Comparison of ENCODE assay signal across 1 cellular context in the genomic region with DNA sequence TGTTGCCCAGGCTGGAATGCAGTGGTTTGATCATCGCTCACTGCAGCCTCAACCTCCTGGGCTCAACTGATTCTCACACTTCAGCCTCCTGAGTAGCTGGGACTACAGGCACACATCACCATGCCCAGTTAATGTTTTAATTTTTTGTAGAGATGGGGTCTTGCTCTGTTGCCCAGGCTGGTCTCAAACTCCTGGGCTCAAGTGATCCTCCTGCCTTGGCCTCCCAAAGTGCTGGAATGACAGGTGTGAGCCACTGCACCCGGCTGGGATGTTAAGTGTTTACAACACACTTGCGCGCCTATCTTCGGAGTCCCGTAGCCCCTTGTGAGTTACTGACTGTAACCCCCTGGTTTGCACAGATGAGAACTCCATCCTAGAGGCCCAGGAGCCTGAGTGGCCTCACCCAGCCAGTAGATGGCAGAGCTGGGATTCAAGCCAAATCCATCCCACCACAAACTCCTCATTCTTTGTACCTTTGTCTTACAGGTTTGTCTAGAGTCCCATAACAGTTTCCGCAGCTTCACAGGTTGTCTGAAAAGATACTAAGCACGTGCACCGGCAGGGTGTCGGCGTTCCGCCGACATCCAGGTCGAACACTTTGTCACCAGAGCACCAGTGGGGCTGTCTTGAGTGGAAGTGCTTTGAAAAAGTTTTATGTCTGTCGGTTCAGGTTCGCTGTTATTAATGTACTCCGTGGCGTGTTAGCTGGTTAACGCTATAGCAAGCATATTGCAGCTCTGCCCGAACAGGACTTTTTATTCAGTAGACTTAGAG.
TF ChIP-seq lines count a peak whose summit lies in the region.

No MANE protein-coding gene starts in this region.

TF ChIP-seq in SK-N-SH treated with all-trans-retinoic acid at 6 μM for 48 hours, 23 proteins besides CTCF, POLR2A, EP300 and RAD21 (continued from another document):
- TF ChIP-seq, protein P1, sequence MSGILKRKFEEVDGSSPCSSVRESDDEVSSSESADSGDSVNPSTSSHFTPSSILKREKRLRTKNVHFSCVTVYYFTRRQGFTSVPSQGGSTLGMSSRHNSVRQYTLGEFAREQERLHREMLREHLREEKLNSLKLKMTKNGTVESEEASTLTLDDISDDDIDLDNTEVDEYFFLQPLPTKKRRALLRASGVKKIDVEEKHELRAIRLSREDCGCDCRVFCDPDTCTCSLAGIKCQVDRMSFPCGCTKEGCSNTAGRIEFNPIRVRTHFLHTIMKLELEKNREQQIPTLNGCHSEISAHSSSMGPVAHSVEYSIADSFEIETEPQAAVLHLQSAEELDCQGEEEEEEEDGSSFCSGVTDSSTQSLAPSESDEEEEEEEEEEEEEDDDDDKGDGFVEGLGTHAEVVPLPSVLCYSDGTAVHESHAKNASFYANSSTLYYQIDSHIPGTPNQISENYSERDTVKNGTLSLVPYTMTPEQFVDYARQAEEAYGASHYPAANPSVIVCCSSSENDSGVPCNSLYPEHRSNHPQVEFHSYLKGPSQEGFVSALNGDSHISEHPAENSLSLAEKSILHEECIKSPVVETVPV (CRISPR knock-in tag; IDR thresholded peaks at IDR 0.05) = no peak
- TF ChIP-seq BACH2 (CRISPR knock-in tag; IDR thresholded peaks at IDR 0.05; ENCODE audit: borderline replicate concordance) (no peak), GLIS3 (CRISPR knock-in tag; IDR thresholded peaks at IDR 0.05) (no peak), CSDC2 (CRISPR knock-in tag; IDR thresholded peaks at IDR 0.05) (no peak), TOX (CRISPR knock-in tag; IDR thresholded peaks at IDR 0.05; ENCODE audit: borderline replicate concordance) (no peak), PPARA (CRISPR knock-in tag; IDR thresholded peaks at IDR 0.05; ENCODE audit: borderline replicate concordance) (no peak), ZNF70 (CRISPR knock-in tag; IDR thresholded peaks at IDR 0.05) (no peak), ISL1 (CRISPR knock-in tag; IDR thresholded peaks at IDR 0.05) (no peak), ZC3H10 (CRISPR knock-in tag; IDR thresholded peaks at IDR 0.05) (no peak)
